In genomic region chr7:1671876-1672451, GRCh38 we compare ENCODE assay signal across 20 cellular contexts. TPM values are rescaled to one million over a fixed set of nuclear protein-coding genes. Genes with fewer than 3 reads are reported as not detected.
DNase-seq lines count a peak whose midpoint lies in the region; FAIRE-seq and TF ChIP-seq lines count a peak whose summit lies in the region.
"Had no signal": no experiment of that assay in that cellular context is flagged by ENCODE, and none has a peak within 500 bp of the region (broad histone marks: within the 10 kb centered on the region; RNA-seq: fewer than 3 reads in every experiment).

No MANE protein-coding gene starts in this region.

- H3K4me1 ChIP-seq in osteoblast (ENCODE audit: insufficient read depth, low read length) (no peaks in the 10 kb centered on the region), small intestine (ENCODE audit: control insufficient read depth in 2 of 2, insufficient read depth in 1 of 2, low read depth in 1 of 2, low read length in 1 of 2) (no peaks in the 10 kb centered on the region)

- no peaks in the 10 kb centered on the region for H3K36me3 ChIP-seq in H7 (replicated peaks; ENCODE audit: control insufficient read depth, insufficient read depth, low read length)
- H3K36me3 ChIP-seq in osteoblast (ENCODE audit: insufficient read depth, low read length): no peaks in the 10 kb centered on the region
- H3K36me3 ChIP-seq in small intestine (ENCODE audit: control insufficient read depth in 2 of 2, insufficient read depth in 2 of 2, low read length in 2 of 2): no peaks in the 10 kb centered on the region
- H3K36me3 ChIP-seq: prostate gland, stomach had no signal

- no peak for TF ChIP-seq CTCF in osteoblast (IDR thresholded peaks at IDR 0.05; ENCODE audit: extremely low read depth, low read depth, low read length)

- no peaks in the 10 kb centered on the region for H3K9me3 ChIP-seq in osteoblast (ENCODE audit: low read depth, low read length)
- H3K9me3 ChIP-seq in small intestine (ENCODE audit: control insufficient read depth, low read depth): no peaks in the 10 kb centered on the region
- H3K9me3 ChIP-seq: prostate gland, stomach had no signal

- H3K4me3 ChIP-seq in H7 (ENCODE audit: insufficient read depth, low read depth, low read length) (no peak overlapping the region), osteoblast (ENCODE audit: insufficient read depth, low read length) (no peak overlapping the region), small intestine (ENCODE audit: low read depth in 1 of 2, low read length in 2 of 2) (no peak overlapping the region)
- H3K4me3 ChIP-seq: prostate gland, stomach had no signal

- no peak for FAIRE-seq in small intestine (lab: Jason Lieb, UNC)
- FAIRE-seq: islet of Langerhans had no signal

- no peak overlapping the region for H3K4me2 ChIP-seq in osteoblast (ENCODE audit: insufficient read depth, low read length)

- H3K27ac ChIP-seq in osteoblast (ENCODE audit: low read depth, low read length): no peak overlapping the region
- H3K27ac ChIP-seq in small intestine (ENCODE audit: low read depth in 1 of 2, low read length in 1 of 2): no peak overlapping the region
- H3K27ac ChIP-seq: dorsolateral prefrontal cortex, epithelial cell of prostate, prostate gland, stomach had no signal

- DNase-seq in D341Med (ENCODE audit: low spot score): peak; percentile 21
- peak; percentile 71 for DNase-seq in H7
- DNase-seq in iPS-NIHi11 (ENCODE audit: low spot score): peak; percentile 14
- peak; percentile 85 for DNase-seq in osteoblast (ENCODE audit: insufficient read length, low spot score, missing footprints)
- no peak for DNase-seq in COLO668 (lab: John Stamatoyannopoulos, UW; ENCODE audit: unreplicated experiment)
- DNase-seq in NCI-H1105 treated with DMSO at 0.1 percent for 48 hours (lab: John Stamatoyannopoulos, UW): no peak
- no peak for DNase-seq in stimulated activated CD8-positive, alpha-beta memory T cell treated with anti-CD3 and anti-CD28 coated beads, Interleukin-4, amount 100 ng/mL, for 48 hours
- DNase-seq in small intestine: no peak
- DNase-seq: amygdala; caudate nucleus; DND-41; foreskin fibroblast; NCI-H1105; NCI-H2081 treated with DMSO at 0.1 percent for 48 hours; stimulated activated CD4-positive, alpha-beta T cell treated with anti-CD3 and anti-CD28 coated beads, Interleukin-4, amount 100 ng/mL, for 24 hours; stomach had no signal

- no peaks in the 10 kb centered on the region for H4K20me1 ChIP-seq in osteoblast (ENCODE audit: insufficient read depth, low read length)

- peaks cover 4% of the 10 kb centered on the region for H3K79me2 ChIP-seq in osteoblast (ENCODE audit: insufficient read depth, low read length)

- 74 to 80% (median 78%) methylated on average over 11 of the region's 11 CpGs for WGBS in small intestine, 3 donors

- H3K27me3 ChIP-seq in H7 (ENCODE audit: control insufficient read depth, insufficient read depth, low read length): peaks cover 34% of the 10 kb centered on the region
- H3K27me3 ChIP-seq in osteoblast (ENCODE audit: insufficient read depth, low read length): peaks cover 13% of the 10 kb centered on the region
- H3K27me3 ChIP-seq in small intestine (ENCODE audit: control insufficient read depth in 2 of 2, insufficient read depth in 2 of 2, low read length in 2 of 2): peaks cover 27 to 29% of the 10 kb centered on the region in 2 donors

- H2AFZ ChIP-seq in osteoblast (ENCODE audit: low read length): no peak overlapping the region

RNA-seq across cellular contexts. Expression of gene ELFN1, which starts 1.9 kb away (rescaled TPM):
- 16.0 and 19.9 TPM in 2 replicates for total RNA-seq in H7 (2014; rRNA removed; shearing (Covaris generic))
- 12.7 and 14.1 TPM in 2 replicates for total RNA-seq in osteoblast
- 1 to 10 TPM in 1 of 3 donors, not detected in 2; 2.0 TPM for polyA plus RNA-seq in small intestine

Comparison
In these comparisons a context has a peak if more than half of its experiments do, and no peak if none do; other contexts are left out.
1. DNase-seq: peak in D341Med (single experiment), H7 (single experiment), iPS-NIHi11 (single experiment) and osteoblast (single experiment); none in COLO668 (single experiment), NCI-H1105 treated with DMSO at 0.1 percent for 48 hours (single experiment), stimulated activated CD8-positive, alpha-beta memory T cell treated with anti-CD3 and anti-CD28 coated beads, Interleukin-4, amount 100 ng/mL, for 48 hours (single experiment) and small intestine (single experiment).